8 cellular contexts compared by ENCODE assay signal in the genomic region with DNA sequence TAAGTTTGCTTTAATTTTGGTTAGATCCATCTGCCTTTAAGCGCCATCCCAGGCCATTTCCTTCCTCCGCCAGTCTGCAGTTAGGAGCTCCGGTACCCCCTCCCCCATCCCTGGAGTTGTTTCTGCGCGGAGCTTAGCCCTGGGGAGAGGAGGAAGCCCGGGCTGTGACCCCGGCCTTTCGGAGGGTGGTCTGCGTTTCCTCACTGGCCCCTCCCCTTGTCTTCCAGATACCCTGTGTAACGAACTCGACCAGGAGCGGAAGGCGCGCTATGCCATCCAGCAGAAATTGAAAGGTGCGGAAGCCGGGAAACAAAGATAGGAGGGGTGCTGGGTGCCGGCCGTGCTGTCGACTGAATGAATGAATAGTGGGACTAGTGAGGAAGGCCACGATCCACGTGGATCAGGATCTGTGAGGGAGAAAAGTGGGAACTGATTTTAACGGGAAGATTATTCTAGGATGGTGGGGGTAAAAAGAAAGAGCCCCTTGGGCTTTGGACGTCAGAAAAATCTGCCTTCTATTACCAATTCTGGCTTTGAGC. TPM values are rescaled to one million over a fixed set of nuclear protein-coding genes. Genes with fewer than 3 reads are reported as not detected.
DNase-seq lines count a peak whose midpoint lies in the region; ATAC-seq, FAIRE-seq and TF ChIP-seq lines count a peak whose summit lies in the region.

No MANE protein-coding gene starts in this region.

- H3K36me3 ChIP-seq in CD4-positive, CD25-positive, alpha-beta regulatory T cell (ENCODE audit: control insufficient read depth, insufficient read depth, low read length), result no peaks in the 10 kb centered on the region

- no peak for FAIRE-seq in GM12892 (lab: Jason Lieb, UNC)

- ATAC-seq in CD4-positive, CD25-positive, alpha-beta regulatory T cell (ENCODE audit: low read depth in 2 of 2), result no peak
- no peak for ATAC-seq in GM21367 (IDR thresholded peaks at IDR 0.05; ENCODE audit: unreplicated experiment)
- no peak for ATAC-seq in GM18907 (IDR thresholded peaks at IDR 0.05; ENCODE audit: unreplicated experiment)

- DNase-seq in CD4-positive, CD25-positive, alpha-beta regulatory T cell, result no peak
- DNase-seq in coronary artery (ENCODE audit: low spot score) (no peak), neural crest cell (ENCODE audit: low read depth, low spot score) (no peak), SHP77 (lab: John Stamatoyannopoulos, UW) (no peak), GM12892 (ENCODE audit: insufficient read length) (no peak)

- H3K9me3 ChIP-seq in CD4-positive, CD25-positive, alpha-beta regulatory T cell (ENCODE audit: control insufficient read depth in 2 of 2, low read length in 2 of 2), result no peaks in the 10 kb centered on the region

- no peak for TF ChIP-seq POLR2A in GM12892 (IDR thresholded peaks at IDR 0.05; ENCODE audit: low read depth, low read length)

- peaks cover 0 to 7% (median 0%) of the 10 kb centered on the region in 7 donors for H3K9me3 Mint-ChIP-seq in CD4-positive, CD25-positive, alpha-beta regulatory T cell
- H3K9me3 Mint-ChIP-seq in IgD-negative memory B cell (peaks cover 0 to 5% (median 0%) of the 10 kb centered on the region in 3 donors), neural crest cell (no peaks in the 10 kb centered on the region)

- H3K27ac Mint-ChIP-seq in CD4-positive, CD25-positive, alpha-beta regulatory T cell, result peak overlapping the region in 1 of 3 donors; percentile 57
- H3K27ac Mint-ChIP-seq in IgD-negative memory B cell, result peak overlapping the region; percentile 49 to 98 (median 87)
- H3K27ac Mint-ChIP-seq in neural crest cell (ENCODE audit: unreplicated experiment), result no peak overlapping the region

- H3K27ac ChIP-seq in CD4-positive, CD25-positive, alpha-beta regulatory T cell (ENCODE audit: insufficient read depth, low read length, poor library complexity, severe bottlenecking), result no peak overlapping the region
- H3K27ac ChIP-seq in coronary artery, result no peak overlapping the region

- H3K27me3 Mint-ChIP-seq in CD4-positive, CD25-positive, alpha-beta regulatory T cell, result peaks cover 91% of the 10 kb centered on the region
- H3K27me3 Mint-ChIP-seq in IgD-negative memory B cell (peaks cover 58% of the 10 kb centered on the region), neural crest cell (ENCODE audit: low read depth) (peaks cover 96% of the 10 kb centered on the region)

- H3K27me3 ChIP-seq in CD4-positive, CD25-positive, alpha-beta regulatory T cell (ENCODE audit: control insufficient read depth, insufficient read depth, low read length), result peaks cover 33% of the 10 kb centered on the region

- no peaks in the 10 kb centered on the region for H3K36me3 Mint-ChIP-seq in CD4-positive, CD25-positive, alpha-beta regulatory T cell
- no peaks in the 10 kb centered on the region for H3K36me3 Mint-ChIP-seq in IgD-negative memory B cell
- no peaks in the 10 kb centered on the region for H3K36me3 Mint-ChIP-seq in neural crest cell (ENCODE audit: low read depth)

- peaks cover 63% of the 10 kb centered on the region for H3K4me1 ChIP-seq in CD4-positive, CD25-positive, alpha-beta regulatory T cell (ENCODE audit: control insufficient read depth, insufficient read depth, low read length, poor library complexity, severe bottlenecking)

- peaks cover 6 to 57% (median 24%) of the 10 kb centered on the region in 4 donors for H3K4me1 Mint-ChIP-seq in CD4-positive, CD25-positive, alpha-beta regulatory T cell
- peaks cover 12 to 41% (median 21%) of the 10 kb centered on the region in 3 donors for H3K4me1 Mint-ChIP-seq in IgD-negative memory B cell
- H3K4me1 Mint-ChIP-seq in neural crest cell, result peaks cover 27% of the 10 kb centered on the region

- peak overlapping the region; percentile 78 to 98 (median 88) for H3K4me3 Mint-ChIP-seq in CD4-positive, CD25-positive, alpha-beta regulatory T cell
- peak overlapping the region; percentile 73 to 91 (median 85) for H3K4me3 Mint-ChIP-seq in IgD-negative memory B cell
- H3K4me3 Mint-ChIP-seq in neural crest cell, result peak overlapping the region; percentile 74

- TF ChIP-seq CTCF in coronary artery (IDR thresholded peaks at IDR 0.05) (no peak), neural crest cell (conservative IDR thresholded peaks at IDR 0.05) (no peak)

- peak overlapping the region; percentile 24 for H3K4me3 ChIP-seq in CD4-positive, CD25-positive, alpha-beta regulatory T cell (ENCODE audit: low read depth, low read length)
- peak overlapping the region; percentile 37 for H3K4me3 ChIP-seq in coronary artery

RNA-seq across cellular contexts. Expression of a gene that starts 6.8 kb away (rescaled TPM):
- not detected for total RNA-seq in CD4-positive, CD25-positive, alpha-beta regulatory T cell
- not detected for polyA plus RNA-seq in CD4-positive, CD25-positive, alpha-beta regulatory T cell
- not detected for polyA plus RNA-seq in IgD-negative memory B cell
- not detected in 2 replicates for total RNA-seq in neural crest cell
- polyA plus RNA-seq in GM12892 (2012; ENCODE audit: missing spikeins), result not detected

RNA-seq across cellular contexts. Expression of a gene that starts 7.7 kb away (rescaled TPM):
- total RNA-seq in CD4-positive, CD25-positive, alpha-beta regulatory T cell, result 2.5 TPM
- polyA plus RNA-seq in CD4-positive, CD25-positive, alpha-beta regulatory T cell, result not detected
- not detected for polyA plus RNA-seq in IgD-negative memory B cell
- 0.36 and 0.49 TPM in 2 replicates for total RNA-seq in neural crest cell
- not detected for polyA plus RNA-seq in GM12892 (2012; ENCODE audit: missing spikeins)
